8 cellular contexts compared by ENCODE assay signal in genomic region chr12:19129486-19130223, GRCh38. TPM values are rescaled to one million over a fixed set of nuclear protein-coding genes. Genes with fewer than 3 reads are reported as not detected.
DNase-seq lines count a peak whose midpoint lies in the region; ATAC-seq and TF ChIP-seq lines count a peak whose summit lies in the region.

Gene PLEKHA5, plus strand, starts transcription at chr12:19129733. Its CDS starts 67 bp downstream, at chr12:19129800.

- H3K27ac ChIP-seq in WERI-Rb-1: peak within 1 kb of the TSS; percentile 92
- H3K27ac ChIP-seq in spleen: peak within 1 kb of the TSS; percentile 50 to 85 (median 80)

- no peak; the same call in 1 of the 2 replicates for TF ChIP-seq CTCF in AG09319 (IDR thresholded peaks at IDR 0.05; ENCODE audit: low read depth, low read length)
- peak; percentile 57 for TF ChIP-seq CTCF in WERI-Rb-1 (IDR thresholded peaks at IDR 0.05; ENCODE audit: low read depth, low read length)
- no peak for TF ChIP-seq CTCF in spleen (IDR thresholded peaks at IDR 0.05 in 8 of 11, conservative IDR thresholded peaks at IDR 0.05 in 3 of 11)

- intact Hi-C loops in spleen (cut with DNase I; ENCODE audit: low total_unique reads): no loop called here

- DNase-seq in AG09319 (ENCODE audit: extremely low read depth, low read depth): peak; percentile 43
- DNase-seq in GM19238 (ENCODE audit: insufficient read length, low spot score): peak; percentile 12
- peak; percentile 58 for DNase-seq in NCI-H1694 treated with DMSO at 0.1 percent for 48 hours (lab: John Stamatoyannopoulos, UW)
- DNase-seq in WERI-Rb-1: peak; percentile 87
- DNase-seq in dedifferentiated amniotic fluid mesenchymal stem cell (ENCODE audit: extremely low spot score): peak; percentile 44
- DNase-seq in kidney glomerular epithelial cell (lab: John Stamatoyannopoulos, UW): peak; percentile 34
- peak; percentile 83 for DNase-seq in spleen

- 0 to 1% (median 1%) methylated on average over 26 to 103 of the region's 103 CpGs for WGBS in spleen, 5 donors

- H3K4me1 ChIP-seq in spleen: peaks cover 3 to 26% (median 14%) of the 10 kb centered on the region in 6 donors

- no peak for ATAC-seq in HG03045 (IDR thresholded peaks at IDR 0.05; ENCODE audit: unreplicated experiment)

- H3K36me3 ChIP-seq in WERI-Rb-1: peaks cover 14% of the 10 kb centered on the region
- H3K36me3 ChIP-seq in spleen: no peaks in the 10 kb centered on the region

- H3K9me3 ChIP-seq in WERI-Rb-1 (ENCODE audit: severe bottlenecking) (peaks cover 7% of the 10 kb centered on the region), spleen (peaks cover 0 to 30% (median 24%) of the 10 kb centered on the region in 8 donors)

- H3K4me3 ChIP-seq in WERI-Rb-1 (ENCODE audit: low read depth, low read length) (peak within 1 kb of the TSS; percentile 83), spleen (peak within 1 kb of the TSS; percentile 62 to 85 (median 78))

- H3K27me3 ChIP-seq in WERI-Rb-1 (ENCODE audit: insufficient read depth, low read depth, severe bottlenecking) (no peaks in the 10 kb centered on the region), spleen (replicated peaks in 1 of 7) (peaks cover 0 to 21% (median 6%) of the 10 kb centered on the region in 7 donors)

- no peak for TF ChIP-seq POLR2A in spleen (IDR thresholded peaks at IDR 0.05)

RNA-seq across cellular contexts. Expression of gene PLEKHA5, which starts in this region (rescaled TPM):
- total RNA-seq in spleen: 10 to 100 TPM in 2 of 7 donors, 1 to 10 TPM in 5; 5.4 to 13.6 (median 9.2) TPM
- polyA plus RNA-seq in spleen: 1 to 10 TPM; 1.3 TPM

Comparison
In these comparisons a context has a peak if more than half of its experiments do, and no peak if none do; other contexts are left out.
1. DNase-seq: peak in every context shown above with its lines; median percentile 87 in WERI-Rb-1; 83 in spleen; 58 in NCI-H1694 treated with DMSO at 0.1 percent for 48 hours; 44 in dedifferentiated amniotic fluid mesenchymal stem cell; 43 in AG09319; 34 in kidney glomerular epithelial cell; 12 in GM19238.